In the genomic region with DNA sequence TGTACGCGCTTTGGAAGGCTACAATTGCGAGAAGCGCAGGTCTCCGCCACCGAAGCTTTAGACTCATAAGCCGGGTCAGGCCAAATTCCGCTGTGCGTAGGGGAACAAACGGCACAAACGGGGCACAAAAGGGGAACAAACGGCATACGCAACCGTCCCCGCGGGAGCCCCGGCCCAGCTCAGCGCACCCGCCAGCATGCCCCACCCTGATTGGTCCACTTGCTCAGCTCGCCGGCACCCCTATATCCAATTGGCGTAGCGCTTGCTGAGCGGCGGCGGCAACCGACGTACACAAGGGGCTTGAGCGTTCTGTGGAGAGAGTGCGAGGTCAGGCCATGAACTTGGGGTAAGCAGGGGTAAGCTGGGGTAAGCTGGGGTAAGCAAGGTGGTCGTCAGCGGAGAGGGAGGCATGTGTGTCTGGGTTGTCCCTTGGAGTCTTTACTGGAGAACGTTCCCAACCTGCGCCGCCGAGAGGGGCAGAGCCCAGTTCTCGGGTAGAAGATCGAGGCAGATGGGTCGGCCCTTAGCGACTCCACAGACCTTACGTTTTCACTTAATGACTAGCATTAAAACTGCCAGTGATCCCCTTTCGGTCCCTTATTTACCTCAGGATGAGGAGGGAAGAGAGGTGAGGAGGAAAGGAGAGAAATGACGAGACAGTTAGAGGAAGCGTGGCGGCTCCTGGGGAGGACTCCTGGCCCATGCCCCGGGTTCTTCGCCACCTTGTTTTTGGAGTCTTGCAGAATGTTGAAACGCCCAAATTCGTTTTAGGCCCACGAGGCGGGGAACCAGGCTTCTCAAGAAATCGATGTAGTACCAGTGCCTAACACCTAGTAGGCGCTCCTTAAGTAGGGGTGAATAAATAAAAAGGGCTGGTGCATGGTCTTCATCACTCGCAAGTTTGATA, we compare ENCODE assay signal across 1 cellular context.
TF ChIP-seq lines count a peak whose summit lies in the region.

A gene (plus strand): TSS at position 268 of the 907 bp plus-strand sequence. CDS start 68 bp downstream, at position 336.

TF ChIP-seq in HepG2, 621 proteins besides CTCF, POLR2A, EP300 and RAD21 (continued from another document and continues in another):
- TF ChIP-seq, protein P1, sequence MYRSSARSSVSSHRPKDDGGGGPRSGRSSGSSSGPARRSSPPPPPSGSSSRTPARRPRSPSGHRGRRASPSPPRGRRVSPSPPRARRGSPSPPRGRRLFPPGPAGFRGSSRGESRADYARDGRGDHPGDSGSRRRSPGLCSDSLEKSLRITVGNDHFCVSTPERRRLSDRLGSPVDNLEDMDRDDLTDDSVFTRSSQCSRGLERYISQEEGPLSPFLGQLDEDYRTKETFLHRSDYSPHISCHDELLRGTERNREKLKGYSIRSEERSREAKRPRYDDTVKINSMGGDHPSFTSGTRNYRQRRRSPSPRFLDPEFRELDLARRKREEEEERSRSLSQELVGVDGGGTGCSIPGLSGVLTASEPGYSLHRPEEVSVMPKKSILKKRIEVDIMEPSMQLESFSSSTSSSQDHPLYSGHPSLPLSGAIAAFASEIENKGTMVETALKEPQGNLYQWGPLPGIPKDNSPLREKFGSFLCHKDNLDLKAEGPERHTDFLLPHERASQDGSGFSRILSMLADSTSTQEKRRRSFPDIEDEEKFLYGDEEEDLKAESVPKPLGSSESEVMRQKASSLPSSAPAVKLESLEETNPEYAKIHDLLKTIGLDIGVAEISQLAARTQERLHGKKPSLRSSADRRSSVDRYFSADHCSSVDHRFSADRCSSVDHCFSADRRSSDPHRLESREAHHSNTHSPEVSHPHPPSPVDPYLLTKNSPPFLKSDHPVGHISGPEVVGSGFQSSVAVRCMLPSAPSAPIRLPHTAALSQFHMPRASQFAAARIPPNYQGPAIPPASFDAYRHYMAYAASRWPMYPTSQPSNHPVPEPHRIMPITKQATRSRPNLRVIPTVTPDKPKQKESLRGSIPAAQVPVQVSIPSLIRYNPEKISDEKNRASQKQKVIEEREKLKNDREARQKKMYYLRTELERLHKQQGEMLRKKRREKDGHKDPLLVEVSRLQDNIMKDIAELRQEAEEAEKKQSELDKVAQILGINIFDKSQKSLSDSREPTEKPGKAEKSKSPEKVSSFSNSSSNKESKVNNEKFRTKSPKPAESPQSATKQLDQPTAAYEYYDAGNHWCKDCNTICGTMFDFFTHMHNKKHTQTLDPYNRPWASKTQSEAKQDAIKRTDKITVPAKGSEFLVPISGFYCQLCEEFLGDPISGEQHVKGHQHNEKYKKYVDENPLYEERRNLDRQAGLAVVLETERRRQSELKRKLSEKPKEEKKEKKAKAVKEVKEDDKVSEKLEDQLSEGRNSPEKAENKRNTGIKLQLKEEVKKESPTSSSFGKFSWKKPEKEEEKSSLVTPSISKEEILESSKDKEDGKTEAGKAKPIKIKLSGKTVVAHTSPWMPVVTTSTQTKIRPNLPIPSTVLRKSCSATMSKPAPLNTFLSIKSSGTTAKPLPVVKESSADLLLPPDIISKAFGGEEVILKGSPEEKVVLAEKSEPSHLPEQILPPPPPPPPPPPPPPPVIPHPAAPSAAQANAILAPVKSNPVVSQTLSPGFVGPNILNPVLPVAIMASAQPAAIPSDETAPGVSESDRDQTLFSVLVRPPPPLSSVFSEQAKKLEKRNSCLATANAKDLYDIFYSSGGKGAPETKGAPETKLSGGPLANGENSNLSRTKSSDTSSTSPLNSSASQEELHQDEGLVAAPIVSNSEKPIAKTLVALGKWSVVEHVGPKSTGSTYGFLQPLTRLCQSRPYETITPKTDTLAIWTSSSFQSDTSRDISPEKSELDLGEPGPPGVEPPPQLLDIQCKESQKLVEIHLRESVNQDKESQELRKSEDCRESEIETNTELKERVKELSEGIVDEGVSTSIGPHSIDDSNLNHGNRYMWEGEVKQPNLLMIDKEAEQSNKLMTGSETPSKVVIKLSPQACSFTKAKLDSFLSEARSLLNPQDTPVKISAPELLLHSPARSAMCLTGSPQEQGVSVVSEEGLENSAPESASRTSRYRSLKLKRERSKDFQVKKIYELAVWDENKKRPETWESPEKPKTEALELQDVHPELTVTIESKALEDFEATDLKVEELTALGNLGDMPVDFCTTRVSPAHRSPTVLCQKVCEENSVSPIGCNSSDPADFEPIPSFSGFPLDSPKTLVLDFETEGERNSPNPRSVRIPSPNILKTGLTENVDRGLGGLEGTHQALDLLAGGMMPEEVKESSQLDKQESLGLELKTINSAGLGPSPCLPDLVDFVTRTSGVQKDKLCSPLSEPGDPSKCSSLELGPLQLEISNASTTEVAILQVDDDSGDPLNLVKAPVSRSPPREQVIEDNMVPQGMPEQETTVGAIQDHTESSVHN (CRISPR knock-in tag; IDR thresholded peaks at IDR 0.05) = no peak
- TF ChIP-seq LCORL (IDR thresholded peaks at IDR 0.05) (no peak), LCORL (CRISPR knock-in tag; IDR thresholded peaks at IDR 0.05) (no peak), IKZF4 (CRISPR knock-in tag; IDR thresholded peaks at IDR 0.05; ENCODE audit: borderline replicate concordance, low read depth, not compliant biosample characterization) (no peak), SMAD3 (CRISPR knock-in tag; IDR thresholded peaks at IDR 0.05) (no peak), ZNF556 (CRISPR knock-in tag; IDR thresholded peaks at IDR 0.05; ENCODE audit: borderline replicate concordance) (peak; percentile 50; the same call in 1 of the 2 replicates), ZNF335 (CRISPR knock-in tag; IDR thresholded peaks at IDR 0.05) (no peak), SETDB1 (CRISPR knock-in tag; IDR thresholded peaks at IDR 0.05; ENCODE audit: borderline replicate concordance) (no peak), ZNF891 (CRISPR knock-in tag; IDR thresholded peaks at IDR 0.05) (peak; percentile 67; the same call in 1 of the 2 replicates), ZSCAN29 (CRISPR knock-in tag; conservative IDR thresholded peaks at IDR 0.05) (0 out of 2 replicates have a peak, but pooled peaks have one; percentile 64), NFE2L1 (CRISPR knock-in tag; IDR thresholded peaks at IDR 0.05; ENCODE audit: borderline replicate concordance) (no peak), FOXO1 (CRISPR knock-in tag; IDR thresholded peaks at IDR 0.05) (peak; percentile 55), ZNF326 (CRISPR knock-in tag; IDR thresholded peaks at IDR 0.05; ENCODE audit: borderline replicate concordance) (no peak), TOE1 (CRISPR knock-in tag; IDR thresholded peaks at IDR 0.05) (no peak), FIP1L1 (IDR thresholded peaks at IDR 0.05; ENCODE audit: borderline replicate concordance, insufficient read depth, low read depth, low read length) (no peak), RBM22 (optimal IDR thresholded peaks at IDR 0.05; ENCODE audit: low read length) (no peak), RBAK (CRISPR knock-in tag; IDR thresholded peaks at IDR 0.05) (no peak), CENPT (CRISPR knock-in tag; IDR thresholded peaks at IDR 0.05; ENCODE audit: low read depth) (no peak), NR2F6 (IDR thresholded peaks at IDR 0.05) (no peak), NR2F6 (CRISPR knock-in tag; IDR thresholded peaks at IDR 0.05) (0 out of 2 replicates have a peak, but pooled peaks have one; percentile 31), MIXL1 (CRISPR knock-in tag; IDR thresholded peaks at IDR 0.05) (peak; percentile 39; the same call in 1 of the 2 replicates), NKX3-1 (CRISPR knock-in tag; IDR thresholded peaks at IDR 0.05) (0 out of 2 replicates have a peak, but pooled peaks have one; percentile 53), ZNF124 (CRISPR knock-in tag; IDR thresholded peaks at IDR 0.05) (peak; percentile 49; the same call in 1 of the 2 replicates), MZF1 (CRISPR knock-in tag; IDR thresholded peaks at IDR 0.05; ENCODE audit: borderline replicate concordance) (no peak), ZC3H13 (CRISPR knock-in tag; IDR thresholded peaks at IDR 0.05) (peak; percentile 78; the same call in 1 of the 2 replicates)
- TF ChIP-seq, protein P2, sequence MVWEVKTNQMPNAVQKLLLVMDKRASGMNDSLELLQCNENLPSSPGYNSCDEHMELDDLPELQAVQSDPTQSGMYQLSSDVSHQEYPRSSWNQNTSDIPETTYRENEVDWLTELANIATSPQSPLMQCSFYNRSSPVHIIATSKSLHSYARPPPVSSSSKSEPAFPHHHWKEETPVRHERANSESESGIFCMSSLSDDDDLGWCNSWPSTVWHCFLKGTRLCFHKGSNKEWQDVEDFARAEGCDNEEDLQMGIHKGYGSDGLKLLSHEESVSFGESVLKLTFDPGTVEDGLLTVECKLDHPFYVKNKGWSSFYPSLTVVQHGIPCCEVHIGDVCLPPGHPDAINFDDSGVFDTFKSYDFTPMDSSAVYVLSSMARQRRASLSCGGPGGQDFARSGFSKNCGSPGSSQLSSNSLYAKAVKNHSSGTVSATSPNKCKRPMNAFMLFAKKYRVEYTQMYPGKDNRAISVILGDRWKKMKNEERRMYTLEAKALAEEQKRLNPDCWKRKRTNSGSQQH (CRISPR knock-in tag; IDR thresholded peaks at IDR 0.05; ENCODE audit: low read depth) = peak; percentile 76; the same call in 1 of the 2 replicates
- TF ChIP-seq, protein P3, sequence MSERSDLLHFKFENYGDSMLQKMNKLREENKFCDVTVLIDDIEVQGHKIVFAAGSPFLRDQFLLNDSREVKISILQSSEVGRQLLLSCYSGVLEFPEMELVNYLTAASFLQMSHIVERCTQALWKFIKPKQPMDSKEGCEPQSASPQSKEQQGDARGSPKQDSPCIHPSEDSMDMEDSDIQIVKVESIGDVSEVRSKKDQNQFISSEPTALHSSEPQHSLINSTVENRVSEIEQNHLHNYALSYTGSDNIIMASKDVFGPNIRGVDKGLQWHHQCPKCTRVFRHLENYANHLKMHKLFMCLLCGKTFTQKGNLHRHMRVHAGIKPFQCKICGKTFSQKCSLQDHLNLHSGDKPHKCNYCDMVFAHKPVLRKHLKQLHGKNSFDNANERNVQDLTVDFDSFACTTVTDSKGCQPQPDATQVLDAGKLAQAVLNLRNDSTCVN (CRISPR knock-in tag; IDR thresholded peaks at IDR 0.05; ENCODE audit: borderline replicate concordance) = peak; percentile 76
- TF ChIP-seq, protein P4, sequence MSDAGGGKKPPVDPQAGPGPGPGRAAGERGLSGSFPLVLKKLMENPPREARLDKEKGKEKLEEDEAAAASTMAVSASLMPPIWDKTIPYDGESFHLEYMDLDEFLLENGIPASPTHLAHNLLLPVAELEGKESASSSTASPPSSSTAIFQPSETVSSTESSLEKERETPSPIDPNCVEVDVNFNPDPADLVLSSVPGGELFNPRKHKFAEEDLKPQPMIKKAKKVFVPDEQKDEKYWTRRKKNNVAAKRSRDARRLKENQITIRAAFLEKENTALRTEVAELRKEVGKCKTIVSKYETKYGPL (CRISPR knock-in tag; IDR thresholded peaks at IDR 0.05) = no peak
- TF ChIP-seq, protein P5, sequence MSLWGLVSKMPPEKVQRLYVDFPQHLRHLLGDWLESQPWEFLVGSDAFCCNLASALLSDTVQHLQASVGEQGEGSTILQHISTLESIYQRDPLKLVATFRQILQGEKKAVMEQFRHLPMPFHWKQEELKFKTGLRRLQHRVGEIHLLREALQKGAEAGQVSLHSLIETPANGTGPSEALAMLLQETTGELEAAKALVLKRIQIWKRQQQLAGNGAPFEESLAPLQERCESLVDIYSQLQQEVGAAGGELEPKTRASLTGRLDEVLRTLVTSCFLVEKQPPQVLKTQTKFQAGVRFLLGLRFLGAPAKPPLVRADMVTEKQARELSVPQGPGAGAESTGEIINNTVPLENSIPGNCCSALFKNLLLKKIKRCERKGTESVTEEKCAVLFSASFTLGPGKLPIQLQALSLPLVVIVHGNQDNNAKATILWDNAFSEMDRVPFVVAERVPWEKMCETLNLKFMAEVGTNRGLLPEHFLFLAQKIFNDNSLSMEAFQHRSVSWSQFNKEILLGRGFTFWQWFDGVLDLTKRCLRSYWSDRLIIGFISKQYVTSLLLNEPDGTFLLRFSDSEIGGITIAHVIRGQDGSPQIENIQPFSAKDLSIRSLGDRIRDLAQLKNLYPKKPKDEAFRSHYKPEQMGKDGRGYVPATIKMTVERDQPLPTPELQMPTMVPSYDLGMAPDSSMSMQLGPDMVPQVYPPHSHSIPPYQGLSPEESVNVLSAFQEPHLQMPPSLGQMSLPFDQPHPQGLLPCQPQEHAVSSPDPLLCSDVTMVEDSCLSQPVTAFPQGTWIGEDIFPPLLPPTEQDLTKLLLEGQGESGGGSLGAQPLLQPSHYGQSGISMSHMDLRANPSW (CRISPR knock-in tag; IDR thresholded peaks at IDR 0.05; ENCODE audit: borderline replicate concordance) = no peak
- TF ChIP-seq, protein P6, sequence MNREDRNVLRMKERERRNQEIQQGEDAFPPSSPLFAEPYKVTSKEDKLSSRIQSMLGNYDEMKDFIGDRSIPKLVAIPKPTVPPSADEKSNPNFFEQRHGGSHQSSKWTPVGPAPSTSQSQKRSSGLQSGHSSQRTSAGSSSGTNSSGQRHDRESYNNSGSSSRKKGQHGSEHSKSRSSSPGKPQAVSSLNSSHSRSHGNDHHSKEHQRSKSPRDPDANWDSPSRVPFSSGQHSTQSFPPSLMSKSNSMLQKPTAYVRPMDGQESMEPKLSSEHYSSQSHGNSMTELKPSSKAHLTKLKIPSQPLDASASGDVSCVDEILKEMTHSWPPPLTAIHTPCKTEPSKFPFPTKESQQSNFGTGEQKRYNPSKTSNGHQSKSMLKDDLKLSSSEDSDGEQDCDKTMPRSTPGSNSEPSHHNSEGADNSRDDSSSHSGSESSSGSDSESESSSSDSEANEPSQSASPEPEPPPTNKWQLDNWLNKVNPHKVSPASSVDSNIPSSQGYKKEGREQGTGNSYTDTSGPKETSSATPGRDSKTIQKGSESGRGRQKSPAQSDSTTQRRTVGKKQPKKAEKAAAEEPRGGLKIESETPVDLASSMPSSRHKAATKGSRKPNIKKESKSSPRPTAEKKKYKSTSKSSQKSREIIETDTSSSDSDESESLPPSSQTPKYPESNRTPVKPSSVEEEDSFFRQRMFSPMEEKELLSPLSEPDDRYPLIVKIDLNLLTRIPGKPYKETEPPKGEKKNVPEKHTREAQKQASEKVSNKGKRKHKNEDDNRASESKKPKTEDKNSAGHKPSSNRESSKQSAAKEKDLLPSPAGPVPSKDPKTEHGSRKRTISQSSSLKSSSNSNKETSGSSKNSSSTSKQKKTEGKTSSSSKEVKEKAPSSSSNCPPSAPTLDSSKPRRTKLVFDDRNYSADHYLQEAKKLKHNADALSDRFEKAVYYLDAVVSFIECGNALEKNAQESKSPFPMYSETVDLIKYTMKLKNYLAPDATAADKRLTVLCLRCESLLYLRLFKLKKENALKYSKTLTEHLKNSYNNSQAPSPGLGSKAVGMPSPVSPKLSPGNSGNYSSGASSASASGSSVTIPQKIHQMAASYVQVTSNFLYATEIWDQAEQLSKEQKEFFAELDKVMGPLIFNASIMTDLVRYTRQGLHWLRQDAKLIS (CRISPR knock-in tag; IDR thresholded peaks at IDR 0.05) = no peak
- TF ChIP-seq, protein P7, sequence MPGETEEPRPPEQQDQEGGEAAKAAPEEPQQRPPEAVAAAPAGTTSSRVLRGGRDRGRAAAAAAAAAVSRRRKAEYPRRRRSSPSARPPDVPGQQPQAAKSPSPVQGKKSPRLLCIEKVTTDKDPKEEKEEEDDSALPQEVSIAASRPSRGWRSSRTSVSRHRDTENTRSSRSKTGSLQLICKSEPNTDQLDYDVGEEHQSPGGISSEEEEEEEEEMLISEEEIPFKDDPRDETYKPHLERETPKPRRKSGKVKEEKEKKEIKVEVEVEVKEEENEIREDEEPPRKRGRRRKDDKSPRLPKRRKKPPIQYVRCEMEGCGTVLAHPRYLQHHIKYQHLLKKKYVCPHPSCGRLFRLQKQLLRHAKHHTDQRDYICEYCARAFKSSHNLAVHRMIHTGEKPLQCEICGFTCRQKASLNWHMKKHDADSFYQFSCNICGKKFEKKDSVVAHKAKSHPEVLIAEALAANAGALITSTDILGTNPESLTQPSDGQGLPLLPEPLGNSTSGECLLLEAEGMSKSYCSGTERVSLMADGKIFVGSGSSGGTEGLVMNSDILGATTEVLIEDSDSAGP (CRISPR knock-in tag; IDR thresholded peaks at IDR 0.05; ENCODE audit: borderline replicate concordance) = peak; percentile 80; the same call in 1 of the 2 replicates
